Comparison of ENCODE assay signal across 16 cellular contexts in the genomic region with DNA sequence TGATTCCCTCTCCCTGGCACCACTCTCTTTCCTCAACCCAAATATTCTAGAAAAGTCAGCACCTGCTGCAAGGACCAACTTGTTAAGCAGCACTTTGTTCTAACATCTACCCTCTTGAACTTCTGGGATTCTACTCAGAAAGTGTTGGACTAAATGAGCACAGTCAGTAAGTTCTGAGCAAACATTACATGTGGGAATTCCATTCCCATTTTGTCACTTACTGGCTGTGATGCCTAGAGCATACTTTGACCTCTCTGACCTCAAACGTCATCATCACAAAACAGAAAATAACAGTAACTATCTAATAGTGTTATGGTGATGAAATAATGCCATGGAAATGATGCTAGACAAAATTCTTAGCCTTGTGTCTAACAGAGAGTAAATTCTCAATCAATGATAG.
"Had no signal": no experiment of that assay in that cellular context is flagged by ENCODE, and none has a peak within 500 bp of the region (broad histone marks: within the 10 kb centered on the region; RNA-seq: fewer than 3 reads in every experiment).

No MANE protein-coding gene starts in this region.

- H3K27ac Mint-ChIP-seq: activated CD4-positive, alpha-beta memory T cell treated with anti-CD3 and anti-CD28 coated beads for 36 hours; activated T-cell treated with anti-CD3 and anti-CD28 coated beads, Interleukin-2, amount 50 U/mL, for 72 hours; stimulated activated naive CD8-positive, alpha-beta T cell treated with anti-CD3 and anti-CD28 coated beads, Interleukin-15, Interleukin-2, amounts not matched to agents 100 ng/mL and 50 ng/mL, for 24 hours had no signal

- H3K9me3 Mint-ChIP-seq: neural crest cell; stimulated activated naive CD8-positive, alpha-beta T cell treated with anti-CD3 and anti-CD28 coated beads, Interleukin-15, Interleukin-2, amounts not matched to agents 100 ng/mL and 50 ng/mL, for 24 hours had no signal

- H3K36me3 Mint-ChIP-seq: activated CD4-positive, alpha-beta memory T cell treated with anti-CD3 and anti-CD28 coated beads for 36 hours had no signal

- H3K27ac ChIP-seq: body of pancreas, pancreas, upper lobe of left lung had no signal

- H3K4me3 Mint-ChIP-seq: activated CD4-positive, alpha-beta memory T cell treated with anti-CD3 and anti-CD28 coated beads for 36 hours; activated T-cell treated with anti-CD3 and anti-CD28 coated beads, Interleukin-2, amount 50 U/mL, for 72 hours; central memory CD8-positive, alpha-beta T cell; neural crest cell; stimulated activated naive CD8-positive, alpha-beta T cell treated with anti-CD3 and anti-CD28 coated beads, Interleukin-15, Interleukin-2, amounts not matched to agents 100 ng/mL and 50 ng/mL, for 24 hours had no signal

- H3K36me3 ChIP-seq: pancreas, upper lobe of left lung had no signal

- H3K27me3 Mint-ChIP-seq: activated CD4-positive, alpha-beta memory T cell treated with anti-CD3 and anti-CD28 coated beads for 36 hours; central memory CD8-positive, alpha-beta T cell; stimulated activated naive CD8-positive, alpha-beta T cell treated with anti-CD3 and anti-CD28 coated beads, Interleukin-15, Interleukin-2, amounts not matched to agents 100 ng/mL and 50 ng/mL, for 24 hours had no signal

- H3K4me1 Mint-ChIP-seq: central memory CD8-positive, alpha-beta T cell; neural crest cell had no signal

- ATAC-seq: activated T-cell treated with anti-CD3 and anti-CD28 coated beads, Interleukin-2, amount 50 U/mL, for 72 hours; body of pancreas; esophagus mucosa; left ventricle myocardium superior; pancreas had no signal

- H3K4me3 ChIP-seq: body of pancreas, pancreas, upper lobe of left lung had no signal

- DNase-seq: activated CD4-positive, alpha-beta memory T cell treated with anti-CD3 and anti-CD28 coated beads for 36 hours; activated naive CD4-positive, alpha-beta T cell; activated T-cell treated with anti-CD3 and anti-CD28 coated beads, Interleukin-2, amount 50 U/mL, for 72 hours; body of pancreas; effector memory CD4-positive, alpha-beta T cell; foreskin melanocyte; kidney; left ventricle myocardium superior; pancreas; stimulated activated CD4-positive, alpha-beta T cell treated with anti-CD3 and anti-CD28 coated beads, Interleukin-15, amount 100 ng/mL, for 24 hours; stimulated activated CD4-positive, alpha-beta T cell treated with anti-CD3 and anti-CD28 coated beads, Interleukin-4, amount 100 ng/mL, for 24 hours; upper lobe of left lung had no signal

- H3K4me1 ChIP-seq: body of pancreas, pancreas, upper lobe of left lung had no signal

- H3K9me3 ChIP-seq: body of pancreas, pancreas, upper lobe of left lung had no signal

- H3K27me3 ChIP-seq: body of pancreas, pancreas, upper lobe of left lung had no signal
